ENCODE assay signal across 15 cellular contexts in the genomic region with DNA sequence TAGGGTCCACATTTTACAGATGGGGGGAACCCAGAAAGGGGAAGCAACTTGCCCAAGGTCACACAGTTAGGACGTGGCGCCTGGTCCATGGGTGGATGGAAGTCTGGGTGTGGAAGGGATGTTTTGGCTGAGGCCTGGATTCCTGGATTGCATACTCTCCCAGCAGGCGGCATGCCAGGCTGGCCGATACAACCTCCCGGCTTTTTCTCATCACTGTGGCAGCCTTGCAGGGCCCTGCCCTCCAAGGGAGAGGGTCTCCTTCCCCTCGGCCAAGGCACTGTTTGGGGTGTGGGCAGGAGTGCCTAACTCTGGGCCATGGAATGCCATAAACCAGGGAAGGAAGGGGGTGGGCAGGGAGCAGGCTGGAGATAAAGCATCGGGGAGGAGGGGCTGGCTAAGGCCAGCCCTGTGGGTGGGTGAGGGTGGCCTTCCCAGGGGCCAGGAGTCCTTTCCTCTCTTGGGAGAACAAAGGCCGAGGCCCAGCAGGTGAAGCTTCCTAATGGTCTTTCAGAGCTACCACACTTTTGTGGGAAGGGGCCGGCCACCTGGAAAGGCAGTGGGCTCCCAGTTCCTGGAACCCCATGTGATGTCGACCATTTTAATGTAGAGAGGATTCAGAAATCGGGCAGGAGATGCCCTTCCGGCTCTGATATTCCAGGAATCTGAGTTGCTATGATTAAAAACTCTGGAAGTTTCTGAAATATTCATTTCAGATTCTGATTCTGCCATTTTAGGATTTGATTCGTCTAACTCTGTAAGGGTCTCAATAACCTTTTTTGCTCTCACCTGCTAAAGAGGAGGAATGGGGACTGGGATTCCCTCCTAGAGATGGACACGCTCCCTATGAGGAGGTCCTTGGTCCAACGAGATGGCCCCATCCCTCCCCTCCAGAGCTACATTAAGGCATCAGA. TPM values are rescaled to one million over a fixed set of nuclear protein-coding genes. Genes with fewer than 3 reads are reported as not detected.
DNase-seq lines count a peak whose midpoint lies in the region; ATAC-seq, FAIRE-seq and TF ChIP-seq lines count a peak whose summit lies in the region.
"Had no signal": no experiment of that assay in that cellular context is flagged by ENCODE, and none has a peak within 500 bp of the region (broad histone marks: within the 10 kb centered on the region; RNA-seq: fewer than 3 reads in every experiment).

No MANE protein-coding gene starts in this region.

- H4K20me1 ChIP-seq in osteoblast (ENCODE audit: insufficient read depth, low read length) = peaks cover 9% of the 10 kb centered on the region

- H3K4me1 ChIP-seq in osteoblast (ENCODE audit: insufficient read depth, low read length) (peaks cover 75% of the 10 kb centered on the region), thyroid gland (peaks cover 0 to 31% of the 10 kb centered on the region in 2 donors)

- intact Hi-C loops in thyroid gland (cut with DNase I) = no loop called here

- H3K4me3 ChIP-seq in AG10803 (ENCODE audit: low read length) (no peak overlapping the region), osteoblast (ENCODE audit: insufficient read depth, low read length) (no peak overlapping the region), thyroid gland (replicated peaks in 1 of 3) (no peak overlapping the region)
- H3K4me3 ChIP-seq: esophagus squamous epithelium had no signal

- peak overlapping the region; percentile 40 for H3K27ac ChIP-seq in cingulate gyrus (ENCODE audit: low read depth, low read length)
- H3K27ac ChIP-seq in osteoblast (ENCODE audit: low read depth, low read length) = peak overlapping the region; percentile 93
- peak overlapping the region in 1 of 3 donors; percentile 38 for H3K27ac ChIP-seq in thyroid gland

- H3K79me2 ChIP-seq in osteoblast (ENCODE audit: insufficient read depth, low read length) = no peaks in the 10 kb centered on the region

- H2AFZ ChIP-seq in osteoblast (ENCODE audit: low read length) = no peak overlapping the region

- 72 to 76% methylated on average over 14 to 15 of the region's 15 CpGs for WGBS in thyroid gland, 2 donors

- H3K9me3 ChIP-seq in osteoblast (ENCODE audit: low read depth, low read length) (no peaks in the 10 kb centered on the region), thyroid gland (no peaks in the 10 kb centered on the region)
- H3K9me3 ChIP-seq: BE2C, esophagus squamous epithelium had no signal

- no peak for FAIRE-seq in RCC 7860 (lab: Jason Lieb, UNC)
- FAIRE-seq: HepG2 had no signal

- TF ChIP-seq RAD21 in Ishikawa (IDR thresholded peaks at IDR 0.05; ENCODE audit: low read depth) = no peak

- TF ChIP-seq CTCF in AG10803 (conservative IDR thresholded peaks at IDR 0.05; ENCODE audit: low read length) = no peak
- no peak for TF ChIP-seq CTCF in osteoblast (IDR thresholded peaks at IDR 0.05; ENCODE audit: extremely low read depth, low read depth, low read length)
- TF ChIP-seq CTCF in thyroid gland (IDR thresholded peaks at IDR 0.05) = no peak

- H3K36me3 ChIP-seq in osteoblast (ENCODE audit: insufficient read depth, low read length) (no peaks in the 10 kb centered on the region), thyroid gland (no peaks in the 10 kb centered on the region)
- H3K36me3 ChIP-seq: BE2C, esophagus squamous epithelium had no signal

- H3K27me3 ChIP-seq in osteoblast (ENCODE audit: insufficient read depth, low read length) = no peaks in the 10 kb centered on the region
- no peaks in the 10 kb centered on the region for H3K27me3 ChIP-seq in thyroid gland
- H3K27me3 ChIP-seq: BE2C had no signal

- H3K4me2 ChIP-seq in osteoblast (ENCODE audit: insufficient read depth, low read length) = no peak overlapping the region

- DNase-seq in AG10803 (ENCODE audit: low read depth) (peak; percentile 47), osteoblast (ENCODE audit: insufficient read length, low spot score, missing footprints) (peak; percentile 64), thyroid gland (no peak), RCC 7860 (ENCODE audit: low spot score) (no peak), NCI-H2171 (lab: John Stamatoyannopoulos, UW) (no peak)
- DNase-seq: activated CD4-positive, alpha-beta T cell treated with anti-CD3 and anti-CD28 coated beads, Interleukin-2, amount 50 U/mL, for 48 hours; activated T-cell treated with anti-CD3 and anti-CD28 coated beads, Interleukin-2, amount 50 U/mL, for 72 hours; BE2C; DMS153; esophagus squamous epithelium; nephron progenitor cell had no signal

- peak; percentile 31; the same call in 1 of the 2 replicates for TF ChIP-seq EP300 in Ishikawa (IDR thresholded peaks at IDR 0.05; ENCODE audit: borderline replicate concordance)

- ATAC-seq in HG02852 (IDR thresholded peaks at IDR 0.05; ENCODE audit: unreplicated experiment) = no peak
- ATAC-seq: activated T-cell treated with anti-CD3 and anti-CD28 coated beads, Interleukin-2, amount 50 U/mL, for 72 hours had no signal

- no peak for TF ChIP-seq POLR2A in thyroid gland (IDR thresholded peaks at IDR 0.05)

TF ChIP-seq in Ishikawa, 13 proteins besides CTCF, POLR2A, EP300 and RAD21:
- TF ChIP-seq EGR1 (IDR thresholded peaks at IDR 0.05) (no peak), FOXM1 (IDR thresholded peaks at IDR 0.05; ENCODE audit: borderline replicate concordance, low read depth) (no peak), CEBPB (IDR thresholded peaks at IDR 0.05) (no peak), NFIC (IDR thresholded peaks at IDR 0.05) (peak; percentile 47), ZBTB7A (IDR thresholded peaks at IDR 0.05; ENCODE audit: low read depth) (peak; percentile 78; the same call in 1 of the 2 replicates), TEAD4 (IDR thresholded peaks at IDR 0.05) (0 out of 2 replicates have a peak, but pooled peaks have one; percentile 44), TCF12 (IDR thresholded peaks at IDR 0.05; ENCODE audit: low read depth) (no peak)
- TF ChIP-seq, protein P1, sequence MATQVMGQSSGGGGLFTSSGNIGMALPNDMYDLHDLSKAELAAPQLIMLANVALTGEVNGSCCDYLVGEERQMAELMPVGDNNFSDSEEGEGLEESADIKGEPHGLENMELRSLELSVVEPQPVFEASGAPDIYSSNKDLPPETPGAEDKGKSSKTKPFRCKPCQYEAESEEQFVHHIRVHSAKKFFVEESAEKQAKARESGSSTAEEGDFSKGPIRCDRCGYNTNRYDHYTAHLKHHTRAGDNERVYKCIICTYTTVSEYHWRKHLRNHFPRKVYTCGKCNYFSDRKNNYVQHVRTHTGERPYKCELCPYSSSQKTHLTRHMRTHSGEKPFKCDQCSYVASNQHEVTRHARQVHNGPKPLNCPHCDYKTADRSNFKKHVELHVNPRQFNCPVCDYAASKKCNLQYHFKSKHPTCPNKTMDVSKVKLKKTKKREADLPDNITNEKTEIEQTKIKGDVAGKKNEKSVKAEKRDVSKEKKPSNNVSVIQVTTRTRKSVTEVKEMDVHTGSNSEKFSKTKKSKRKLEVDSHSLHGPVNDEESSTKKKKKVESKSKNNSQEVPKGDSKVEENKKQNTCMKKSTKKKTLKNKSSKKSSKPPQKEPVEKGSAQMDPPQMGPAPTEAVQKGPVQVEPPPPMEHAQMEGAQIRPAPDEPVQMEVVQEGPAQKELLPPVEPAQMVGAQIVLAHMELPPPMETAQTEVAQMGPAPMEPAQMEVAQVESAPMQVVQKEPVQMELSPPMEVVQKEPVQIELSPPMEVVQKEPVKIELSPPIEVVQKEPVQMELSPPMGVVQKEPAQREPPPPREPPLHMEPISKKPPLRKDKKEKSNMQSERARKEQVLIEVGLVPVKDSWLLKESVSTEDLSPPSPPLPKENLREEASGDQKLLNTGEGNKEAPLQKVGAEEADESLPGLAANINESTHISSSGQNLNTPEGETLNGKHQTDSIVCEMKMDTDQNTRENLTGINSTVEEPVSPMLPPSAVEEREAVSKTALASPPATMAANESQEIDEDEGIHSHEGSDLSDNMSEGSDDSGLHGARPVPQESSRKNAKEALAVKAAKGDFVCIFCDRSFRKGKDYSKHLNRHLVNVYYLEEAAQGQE (IDR thresholded peaks at IDR 0.05; ENCODE audit: low read depth) = no peak
- TF ChIP-seq, protein P2, sequence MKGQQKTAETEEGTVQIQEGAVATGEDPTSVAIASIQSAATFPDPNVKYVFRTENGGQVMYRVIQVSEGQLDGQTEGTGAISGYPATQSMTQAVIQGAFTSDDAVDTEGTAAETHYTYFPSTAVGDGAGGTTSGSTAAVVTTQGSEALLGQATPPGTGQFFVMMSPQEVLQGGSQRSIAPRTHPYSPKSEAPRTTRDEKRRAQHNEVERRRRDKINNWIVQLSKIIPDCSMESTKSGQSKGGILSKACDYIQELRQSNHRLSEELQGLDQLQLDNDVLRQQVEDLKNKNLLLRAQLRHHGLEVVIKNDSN (IDR thresholded peaks at IDR 0.05) = no peak
- TF ChIP-seq, protein P3, sequence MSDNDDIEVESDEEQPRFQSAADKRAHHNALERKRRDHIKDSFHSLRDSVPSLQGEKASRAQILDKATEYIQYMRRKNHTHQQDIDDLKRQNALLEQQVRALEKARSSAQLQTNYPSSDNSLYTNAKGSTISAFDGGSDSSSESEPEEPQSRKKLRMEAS (IDR thresholded peaks at IDR 0.05) = no peak
TF ChIP-seq in Ishikawa: peak in this region for 3.

RNA-seq across cellular contexts. Expression of a gene that starts 4.2 kb away (rescaled TPM):
- total RNA-seq in osteoblast (under 0.01 and 0.36 TPM in 2 replicates), thyroid gland (1 to 10 TPM in 1 of 4 donors, under 1 TPM in 1, not detected in 2; 0.44 to 1.0 TPM)
- total RNA-seq: activated T-cell treated with anti-CD3 and anti-CD28 coated beads, Interleukin-2, amount 50 U/mL, for 72 hours; HepG2 had no signal

RNA-seq across cellular contexts. Expression of a gene that starts 22.0 kb away (rescaled TPM):
- total RNA-seq in osteoblast (under 0.01 and 0.36 TPM in 2 replicates), thyroid gland (under 1 TPM in 2 of 4 donors, not detected in 2; 0.22 to 0.83 TPM)

RNA-seq across cellular contexts. Expression of a gene that starts 29.2 kb away (rescaled TPM):
- 1.2 and 1.4 TPM in 2 replicates for total RNA-seq in osteoblast
- total RNA-seq in thyroid gland = 1 to 10 TPM; 5.4 to 9.1 (median 7.0) TPM
- total RNA-seq: activated T-cell treated with anti-CD3 and anti-CD28 coated beads, Interleukin-2, amount 50 U/mL, for 72 hours had no signal

RNA-seq across cellular contexts. Expression of a gene that starts 29.3 kb away (rescaled TPM):
- total RNA-seq in osteoblast = 0.59 and 0.72 TPM in 2 replicates
- 1 to 10 TPM in 3 of 4 donors, under 1 TPM in 1; 0.40 to 1.5 (median 1.2) TPM for total RNA-seq in thyroid gland
- total RNA-seq: activated T-cell treated with anti-CD3 and anti-CD28 coated beads, Interleukin-2, amount 50 U/mL, for 72 hours; HepG2 had no signal

Comparison
In these comparisons a context has a peak if more than half of its experiments do, and no peak if none do; other contexts are left out.
1. DNase-seq: peak in AG10803 (single experiment) and osteoblast (single experiment); none in thyroid gland (0 of 2), RCC 7860 (single experiment) and NCI-H2171 (single experiment).